8 cellular contexts compared by ENCODE assay signal in the genomic region with DNA sequence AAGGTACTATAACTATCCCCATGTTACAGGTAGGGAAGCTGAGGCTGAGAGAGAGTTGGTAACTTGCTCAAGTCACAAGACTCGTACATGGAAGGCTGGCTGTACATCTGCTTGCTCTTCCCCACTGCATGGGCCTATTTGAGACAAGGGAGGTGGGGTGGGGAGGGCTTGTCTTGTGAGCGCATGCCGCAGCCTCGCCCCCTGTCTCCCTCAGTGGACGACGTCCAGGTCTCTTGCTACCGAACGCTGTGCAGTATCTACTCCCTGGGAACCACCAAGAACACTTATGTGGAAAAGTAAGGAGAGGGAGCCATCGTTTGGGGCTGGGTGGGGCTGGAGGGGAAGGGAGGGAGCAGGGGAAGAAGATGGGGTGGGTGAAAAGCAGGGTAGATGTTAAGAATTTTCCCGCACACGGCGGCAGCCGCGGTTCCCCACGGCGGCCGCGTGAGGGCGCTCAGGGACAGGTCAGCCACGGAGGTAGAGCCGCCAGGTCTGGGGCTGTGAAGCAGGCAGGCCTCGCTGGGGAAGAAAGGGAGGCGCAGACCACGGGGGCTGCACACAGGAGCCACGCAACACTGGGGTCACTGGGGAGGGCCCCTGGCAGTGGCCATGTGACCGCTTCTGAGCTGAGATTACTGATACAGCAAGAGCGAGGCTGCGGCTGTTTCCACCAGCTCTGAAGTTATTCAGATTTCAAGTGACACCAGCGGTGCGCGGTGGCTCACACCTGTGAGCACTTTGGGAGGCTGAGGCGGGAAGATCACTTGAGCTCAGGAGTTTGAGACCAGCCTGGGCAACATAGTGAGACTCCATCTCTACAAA.
A peak's percentile ranks its signal among the peaks of the same experiment; 100 is the strongest.
DNase-seq lines count a peak whose midpoint lies in the region; ATAC-seq and TF ChIP-seq lines count a peak whose summit lies in the region.

No MANE protein-coding gene starts in this region.

- H3K27ac ChIP-seq in RWPE2 (ENCODE audit: poor library complexity, severe bottlenecking): no peak overlapping the region
- H3K27ac ChIP-seq in gastroesophageal sphincter: no peak overlapping the region
- H3K27ac ChIP-seq in upper lobe of left lung: no peak overlapping the region

- H3K4me1 ChIP-seq in RWPE2 (ENCODE audit: insufficient read depth, poor library complexity, severe bottlenecking): no peaks in the 10 kb centered on the region
- H3K4me1 ChIP-seq in gastroesophageal sphincter: peaks cover 0 to 8% (median 0%) of the 10 kb centered on the region in 3 donors
- H3K4me1 ChIP-seq in upper lobe of left lung: peaks cover 2 to 7% (median 5%) of the 10 kb centered on the region in 4 donors

- peak; percentile 61 for DNase-seq in EL
- DNase-seq in HuH-7.5 (ENCODE audit: low spot score): peak; percentile 97
- no peak for DNase-seq in RWPE2 (ENCODE audit: low spot score)
- DNase-seq in activated gamma-delta T cell treated with Interleukin-2 at 50 U/mL for 16 hours: peak; percentile 74
- peak; percentile 55 to 96 (median 72) for DNase-seq in posterior cingulate gyrus
- peak; percentile 67 to 94 for DNase-seq in upper lobe of left lung

- WGBS in gastroesophageal sphincter (ENCODE audit: low coverage in 1 of 2), 2 donors: 9 to 31% methylated on average over 15 to 16 of the region's 32 CpGs
- 27 to 31% methylated on average over 27 to 32 of the region's 32 CpGs for WGBS in upper lobe of left lung, 2 donors

- intact Hi-C loops in posterior cingulate gyrus (cut with DNase I): loop anchor here (10.0 kb wide), 1 partner anchor 120 kb away; no protein-coding TSS in a partner anchor

- TF ChIP-seq EP300 in gastroesophageal sphincter (IDR thresholded peaks at IDR 0.05) (no peak), upper lobe of left lung (IDR thresholded peaks at IDR 0.05) (no peak)

- ATAC-seq in RWPE2 (ENCODE audit: low read depth): peak; percentile 78
- peak; percentile 69 for ATAC-seq in gastroesophageal sphincter
- peak; percentile 84 to 87 for ATAC-seq in upper lobe of left lung (ENCODE audit: low FRiP score in 2 of 2)
- ATAC-seq in HG02840 (IDR thresholded peaks at IDR 0.05; ENCODE audit: low FRiP score, unreplicated experiment): no peak

- no peaks in the 10 kb centered on the region for H3K27me3 ChIP-seq in RWPE2 (ENCODE audit: insufficient read depth, poor library complexity, severe bottlenecking)
- peaks cover 14% of the 10 kb centered on the region for H3K27me3 ChIP-seq in gastroesophageal sphincter
- no peaks in the 10 kb centered on the region for H3K27me3 ChIP-seq in upper lobe of left lung

- TF ChIP-seq POLR2A in gastroesophageal sphincter (IDR thresholded peaks at IDR 0.05): no peak
- TF ChIP-seq POLR2A in upper lobe of left lung (IDR thresholded peaks at IDR 0.05): no peak

- no peaks in the 10 kb centered on the region for H3K36me3 ChIP-seq in RWPE2 (ENCODE audit: low read depth)
- no peaks in the 10 kb centered on the region for H3K36me3 ChIP-seq in gastroesophageal sphincter
- H3K36me3 ChIP-seq in upper lobe of left lung: no peaks in the 10 kb centered on the region

- H3K4me3 ChIP-seq in RWPE2 (ENCODE audit: severe bottlenecking): no peak overlapping the region
- H3K4me3 ChIP-seq in gastroesophageal sphincter: no peak overlapping the region
- H3K4me3 ChIP-seq in upper lobe of left lung: no peak overlapping the region

- no peaks in the 10 kb centered on the region for H3K9me3 ChIP-seq in RWPE2 (ENCODE audit: severe bottlenecking)
- H3K9me3 ChIP-seq in gastroesophageal sphincter: no peaks in the 10 kb centered on the region
- H3K9me3 ChIP-seq in upper lobe of left lung: no peaks in the 10 kb centered on the region

- TF ChIP-seq CTCF in RWPE2 (IDR thresholded peaks at IDR 0.05; ENCODE audit: poor library complexity, severe bottlenecking) (peak; percentile 91), gastroesophageal sphincter (IDR thresholded peaks at IDR 0.05) (peak in 3 of 4 experiments; percentile 67 to 93 (median 79)), upper lobe of left lung (IDR thresholded peaks at IDR 0.05) (peak; percentile 70 to 88 (median 85))
